In genomic region chr11:72575533-72576170, GRCh38 we compare ENCODE assay signal across 19 cellular contexts.
"Had no signal": no experiment of that assay in that cellular context is flagged by ENCODE, and none has a peak within 500 bp of the region (broad histone marks: within the 10 kb centered on the region; RNA-seq: fewer than 3 reads in every experiment).

No MANE protein-coding gene starts in this region.

- H3K27ac ChIP-seq: adrenal gland, esophagus muscularis mucosa, hepatocyte, left ventricle myocardium inferior, prostate gland had no signal

- H3K36me3 Mint-ChIP-seq: activated CD8-positive, alpha-beta memory T cell treated with anti-CD3 and anti-CD28 coated beads, Interleukin-2, amount 10 ng/mL, durations not matched to agents 7 days and 5 days; activated naive CD4-positive, alpha-beta T cell treated with anti-CD3 and anti-CD28 coated beads, Interleukin-2, amount 50 U/mL, for 24 hours; memory B cell; naive thymus-derived CD8-positive, alpha-beta T cell had no signal

- H3K27ac Mint-ChIP-seq: activated CD8-positive, alpha-beta memory T cell treated with anti-CD3 and anti-CD28 coated beads, Interleukin-2, amount 10 ng/mL, durations not matched to agents 7 days and 5 days; activated naive CD4-positive, alpha-beta T cell treated with anti-CD3 and anti-CD28 coated beads, Interleukin-2, amount 50 U/mL, for 24 hours; activated T-cell treated with anti-CD3 and anti-CD28 coated beads, Interleukin-2, amount 50 U/mL, for 24 hours; memory B cell; naive thymus-derived CD8-positive, alpha-beta T cell; stimulated activated naive CD8-positive, alpha-beta T cell treated with anti-CD3 and anti-CD28 coated beads, Interleukin-15, amount 100 ng/mL, for 72 hours had no signal

- H3K4me1 ChIP-seq: adrenal gland, esophagus muscularis mucosa, left ventricle myocardium inferior, prostate gland had no signal

- H3K4me3 ChIP-seq: adrenal gland, esophagus muscularis mucosa, hepatocyte, left ventricle myocardium inferior, prostate gland, smooth muscle cell had no signal

- H3K36me3 ChIP-seq: prostate gland had no signal

- FAIRE-seq: kidney, urothelium cell line had no signal

- DNase-seq: activated CD4-positive, alpha-beta T cell treated with anti-CD3 and anti-CD28 coated beads, Interleukin-2, amount 50 U/mL, for 4 hours; activated CD4-positive, CD25-positive, alpha-beta regulatory T cell treated with anti-CD3 and anti-CD28 coated beads, Interleukin-2, amount 50 U/mL, for 72 hours; activated CD8-positive, alpha-beta memory T cell treated with anti-CD3 and anti-CD28 coated beads, Interleukin-2, amount 10 ng/mL, durations not matched to agents 7 days and 5 days; activated T-cell treated with anti-CD3 and anti-CD28 coated beads, Interleukin-2, amount 50 U/mL, for 24 hours; kidney; left ventricle myocardium inferior; nucleus accumbens; right cardiac atrium; T-helper 1 cell had no signal

- H3K9me3 ChIP-seq: adrenal gland, esophagus muscularis mucosa, left ventricle myocardium inferior, prostate gland had no signal

- ATAC-seq: activated CD8-positive, alpha-beta memory T cell treated with anti-CD3 and anti-CD28 coated beads, Interleukin-2, amount 10 ng/mL, durations not matched to agents 7 days and 5 days; naive thymus-derived CD8-positive, alpha-beta T cell; right cardiac atrium; stimulated activated naive CD8-positive, alpha-beta T cell treated with anti-CD3 and anti-CD28 coated beads, Interleukin-15, amount 100 ng/mL, for 72 hours had no signal

- H3K4me3 Mint-ChIP-seq: activated CD8-positive, alpha-beta memory T cell treated with anti-CD3 and anti-CD28 coated beads, Interleukin-2, amount 10 ng/mL, durations not matched to agents 7 days and 5 days; activated naive CD4-positive, alpha-beta T cell treated with anti-CD3 and anti-CD28 coated beads, Interleukin-2, amount 50 U/mL, for 24 hours; activated T-cell treated with anti-CD3 and anti-CD28 coated beads, Interleukin-2, amount 50 U/mL, for 24 hours; memory B cell; stimulated activated naive CD8-positive, alpha-beta T cell treated with anti-CD3 and anti-CD28 coated beads, Interleukin-15, amount 100 ng/mL, for 72 hours had no signal

- H3K27me3 ChIP-seq: adrenal gland, hepatocyte had no signal
